ENCODE assay signal across 7 cellular contexts in genomic region chr9:78023003-78023741, GRCh38. TPM values are rescaled to one million over a fixed set of nuclear protein-coding genes. Genes with fewer than 3 reads are reported as not detected.
A peak's percentile ranks its signal among the peaks of the same experiment; 100 is the strongest.
DNase-seq lines count a peak whose midpoint lies in the region; ATAC-seq and TF ChIP-seq lines count a peak whose summit lies in the region.

No MANE protein-coding gene starts in this region.

- H3K27ac Mint-ChIP-seq in activated B cell treated with CpG ODN at 0.5 μM for 24 hours (no peak overlapping the region), immature natural killer cell (peak overlapping the region in 1 of 6 donors; percentile 26)
- H3K27ac Mint-ChIP-seq in stimulated activated naive CD8-positive, alpha-beta T cell treated with anti-CD3 and anti-CD28 coated beads, Interleukin-15, amount 100 ng/mL, for 72 hours = no peak overlapping the region

- H3K27me3 ChIP-seq in HUES64 (ENCODE audit: insufficient read depth, low read length) = no peaks in the 10 kb centered on the region

- peaks cover 5% of the 10 kb centered on the region for H3K4me1 Mint-ChIP-seq in activated B cell treated with CpG ODN at 0.5 μM for 24 hours
- peaks cover 28 to 34% of the 10 kb centered on the region in 2 donors for H3K4me1 Mint-ChIP-seq in immature natural killer cell
- H3K4me1 Mint-ChIP-seq in stimulated activated naive CD8-positive, alpha-beta T cell treated with anti-CD3 and anti-CD28 coated beads, Interleukin-15, amount 100 ng/mL, for 72 hours = peaks cover 65% of the 10 kb centered on the region

- peak overlapping the region; percentile 4; the same call in 1 of the 2 replicates for H3K27ac ChIP-seq in HUES64 (ENCODE audit: low read depth, low read length)

- peak; percentile 62 for ATAC-seq in activated B cell treated with CpG ODN at 0.5 μM for 24 hours (ENCODE audit: low read depth)
- ATAC-seq in stimulated activated naive CD8-positive, alpha-beta T cell treated with anti-CD3 and anti-CD28 coated beads, Interleukin-15, amount 100 ng/mL, for 72 hours = peak; percentile 60

- H3K36me3 ChIP-seq in HUES64 (ENCODE audit: insufficient read depth, low read length) = no peaks in the 10 kb centered on the region

- no peak overlapping the region for H3K4me3 ChIP-seq in HUES64 (ENCODE audit: low read length)

- H3K36me3 Mint-ChIP-seq in activated B cell treated with CpG ODN at 0.5 μM for 24 hours (ENCODE audit: low read depth) = no peaks in the 10 kb centered on the region
- no peaks in the 10 kb centered on the region for H3K36me3 Mint-ChIP-seq in immature natural killer cell

- CTCF ChIA-PET in activated B cell treated with CpG ODN at 0.5 μM for 24 hours (lab: Charles Lee) = no interaction called here

- WGBS in HUES64 = 67% methylated on average over 5 of the region's 5 CpGs

- no peaks in the 10 kb centered on the region for H3K9me3 ChIP-seq in HUES64 (ENCODE audit: insufficient read depth, low read depth, low read length)

- peaks cover 68% of the 10 kb centered on the region for H3K4me1 ChIP-seq in HUES64 (ENCODE audit: insufficient read depth, low read length)

- H3K4me3 Mint-ChIP-seq in activated B cell treated with CpG ODN at 0.5 μM for 24 hours (no peak overlapping the region), immature natural killer cell (peak overlapping the region in 4 of 5 donors; percentile 13 to 56 (median 50))
- H3K4me3 Mint-ChIP-seq in stimulated activated naive CD8-positive, alpha-beta T cell treated with anti-CD3 and anti-CD28 coated beads, Interleukin-15, amount 100 ng/mL, for 72 hours = peak overlapping the region; percentile 30 to 53

- POLR2A ChIA-PET in activated B cell treated with CpG ODN at 0.5 μM for 24 hours (lab: Charles Lee) = no interaction called here

- no peak for DNase-seq in activated B cell treated with CpG ODN at 0.5 μM for 24 hours
- DNase-seq in immature natural killer cell = no peak
- DNase-seq in stimulated activated naive CD8-positive, alpha-beta T cell treated with anti-CD3 and anti-CD28 coated beads, Interleukin-15, amount 100 ng/mL, for 72 hours = no peak
- no peak for DNase-seq in COR-L47 (lab: John Stamatoyannopoulos, UW)
- DNase-seq in effector CD8-positive, alpha-beta T cell (lab: John Stamatoyannopoulos, UW) = no peak
- DNase-seq in T-helper 9 cell = no peak

- intact Hi-C loops in activated B cell treated with CpG ODN at 0.5 μM for 24 hours (cut with micrococcal nuclease) = no loop called here

- no peak for TF ChIP-seq CTCF in activated B cell treated with CpG ODN at 0.5 μM for 24 hours (IDR thresholded peaks at IDR 0.05)

- H3K27me3 Mint-ChIP-seq in activated B cell treated with CpG ODN at 0.5 μM for 24 hours (peaks cover 21% of the 10 kb centered on the region), immature natural killer cell (ENCODE audit: low read depth in 3 of 3) (peaks cover 2 to 4% (median 2%) of the 10 kb centered on the region in 3 donors)
- no peaks in the 10 kb centered on the region for H3K27me3 Mint-ChIP-seq in stimulated activated naive CD8-positive, alpha-beta T cell treated with anti-CD3 and anti-CD28 coated beads, Interleukin-15, amount 100 ng/mL, for 72 hours

- H3K9ac ChIP-seq in HUES64 (ENCODE audit: low read depth, low read length) = no peak overlapping the region

- H3K9me3 Mint-ChIP-seq in activated B cell treated with CpG ODN at 0.5 μM for 24 hours (no peaks in the 10 kb centered on the region), immature natural killer cell (no peaks in the 10 kb centered on the region)
- H3K9me3 Mint-ChIP-seq in stimulated activated naive CD8-positive, alpha-beta T cell treated with anti-CD3 and anti-CD28 coated beads, Interleukin-15, amount 100 ng/mL, for 72 hours = no peaks in the 10 kb centered on the region

RNA-seq across cellular contexts. Expression of gene GNAQ, which starts 8.4 kb away (rescaled TPM):
- polyA plus RNA-seq in HUES64 (2013, experiment 1 of 2) = 25.8 TPM
- 26.2 TPM for polyA plus RNA-seq in HUES64 (2013, experiment 2 of 2)
- 0.20 and 0.64 TPM in 2 replicates for total RNA-seq in activated B cell treated with CpG ODN at 0.5 μM for 24 hours
- polyA plus RNA-seq in immature natural killer cell = 1 to 10 TPM; 4.5 to 7.4 (median 5.1) TPM
